Comparison of ENCODE assay signal across 22 cellular contexts in the genomic region with DNA sequence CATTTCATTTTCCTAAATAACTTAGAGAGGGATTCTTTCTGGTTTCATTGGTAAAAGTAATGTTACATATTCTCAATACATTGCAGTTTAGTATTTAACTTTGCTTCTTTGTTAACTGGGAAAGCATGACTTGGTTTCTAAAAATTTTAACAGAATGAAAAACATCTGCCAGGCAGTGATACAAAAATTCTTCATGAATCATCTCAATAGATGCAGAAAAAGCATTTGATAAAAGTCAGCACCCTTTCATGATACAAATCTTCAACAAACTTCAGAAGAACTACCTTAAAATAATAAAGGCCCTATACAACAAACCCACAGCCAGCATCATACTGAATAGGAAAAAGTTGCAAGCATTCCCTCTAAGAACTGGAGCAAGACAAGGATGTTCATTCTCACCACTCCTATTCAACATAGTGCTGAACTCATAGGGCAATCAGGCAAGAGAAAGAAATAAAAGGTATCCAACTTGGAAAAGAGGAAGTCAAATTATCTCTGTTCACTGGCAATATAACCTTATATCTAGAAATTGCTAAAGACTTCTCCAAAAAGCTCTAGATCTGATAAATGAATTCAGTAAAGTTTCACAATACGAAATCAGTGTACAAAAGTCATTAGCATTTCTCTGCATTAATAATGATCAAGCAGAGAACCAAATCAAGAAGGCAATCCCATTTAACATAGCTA.
"Had no signal": no experiment of that assay in that cellular context is flagged by ENCODE, and none has a peak within 500 bp of the region (broad histone marks: within the 10 kb centered on the region; RNA-seq: fewer than 3 reads in every experiment).

No MANE protein-coding gene starts in this region.

- H3K4me3 Mint-ChIP-seq: activated CD4-positive, alpha-beta memory T cell treated with anti-CD3 and anti-CD28 coated beads for 36 hours; activated T-cell treated with anti-CD3 and anti-CD28 coated beads, Interleukin-2, amount 50 U/mL, for 4 hours; mesothelial cell of epicardium; nephron progenitor cell had no signal

- H3K4me3 ChIP-seq: adrenal gland, esophagus squamous epithelium, gastroesophageal sphincter, heart right ventricle, lower lobe of right lung, right atrium auricular region, skin epidermis, upper lobe of left lung had no signal

- H3K36me3 ChIP-seq: adrenal gland, esophagus squamous epithelium, gastroesophageal sphincter, heart right ventricle, lower lobe of right lung, right atrium auricular region, upper lobe of left lung had no signal

- DNase-seq: activated CD4-positive, alpha-beta memory T cell treated with anti-CD3 and anti-CD28 coated beads for 36 hours; activated effector memory CD4-positive, alpha-beta T cell treated with Interleukin-2 at 50 U/mL for 16 hours; activated naive CD4-positive, alpha-beta T cell treated with anti-CD3 and anti-CD28 coated beads, Interleukin-2, amount 50 U/mL, for 16 hours; activated T-cell treated with anti-CD3 and anti-CD28 coated beads, Interleukin-2, amount 50 U/mL, for 4 hours; adrenal gland; caudate nucleus; esophagus squamous epithelium; heart right ventricle; left colon; lower lobe of right lung; nephron progenitor cell; stimulated activated CD4-positive, alpha-beta T cell treated with anti-CD3 and anti-CD28 coated beads, Interleukin-15, amount 100 ng/mL, for 24 hours; stimulated activated CD4-positive, alpha-beta T cell treated with anti-CD3 and anti-CD28 coated beads, Interleukin-4, amount 100 ng/mL, for 24 hours; stimulated activated naive CD4-positive, alpha-beta T cell treated with Interleukin-2 at 50 U/mL for 16 hours; T-helper 9 cell; upper lobe of left lung had no signal

- H3K27ac ChIP-seq: adrenal gland, esophagus squamous epithelium, gastroesophageal sphincter, heart right ventricle, lower lobe of right lung, right atrium auricular region, upper lobe of left lung, VCaP had no signal

- ATAC-seq: activated T-cell treated with anti-CD3 and anti-CD28 coated beads, Interleukin-2, amount 50 U/mL, for 4 hours; gastroesophageal sphincter; heart right ventricle; left colon; lower lobe of right lung had no signal

- H3K27me3 ChIP-seq: esophagus squamous epithelium, right atrium auricular region, upper lobe of left lung had no signal

- H3K27me3 Mint-ChIP-seq: activated CD4-positive, alpha-beta memory T cell treated with anti-CD3 and anti-CD28 coated beads for 36 hours had no signal

- H3K9me3 ChIP-seq: adrenal gland, lower lobe of right lung had no signal

- H3K4me1 Mint-ChIP-seq: nephron progenitor cell had no signal

- H3K4me1 ChIP-seq: adrenal gland, esophagus squamous epithelium, gastroesophageal sphincter, lower lobe of right lung, right atrium auricular region, upper lobe of left lung had no signal

- H3K27ac Mint-ChIP-seq: activated CD4-positive, alpha-beta memory T cell treated with anti-CD3 and anti-CD28 coated beads for 36 hours; mesothelial cell of epicardium; nephron progenitor cell; progenitor cell of endocrine pancreas had no signal
